20 cellular contexts compared by ENCODE assay signal in genomic region chr4:111792592-111792991, GRCh38.
DNase-seq lines count a peak whose midpoint lies in the region; ATAC-seq and TF ChIP-seq lines count a peak whose summit lies in the region.
"Had no signal": no experiment of that assay in that cellular context is flagged by ENCODE, and none has a peak within 500 bp of the region (broad histone marks: within the 10 kb centered on the region; RNA-seq: fewer than 3 reads in every experiment).

No MANE protein-coding gene starts in this region.

- H3K27ac ChIP-seq in A673 (ENCODE audit: low read depth, low read length, poor library complexity, severe bottlenecking) (peak overlapping the region; percentile 52), HEK293 (ENCODE audit: extremely low read depth, low read depth, low read length) (no peak overlapping the region), adrenal gland (no peak overlapping the region)
- H3K27ac ChIP-seq: BLaER1 treated with 17β-estradiol and CSF1 and Interleukin-3, amounts not matched to agents 10 nM and 100 nM had no signal

- no peak for TF ChIP-seq POLR2A in adrenal gland (IDR thresholded peaks at IDR 0.05)

- POLR2A ChIA-PET in A673 (lab: Charles Lee; ENCODE audit: low non-redundant PET) (no interaction called here), HEK293 (lab: Yijun Ruan, JAX) (no interaction called here)

- no peak for TF ChIP-seq CTCF in A673 (conservative IDR thresholded peaks at IDR 0.05; ENCODE audit: low read depth, low read length)
- TF ChIP-seq CTCF in HEK293 (tag by site-specific recombination; IDR thresholded peaks at IDR 0.05), result no peak
- no peak for TF ChIP-seq CTCF in mucosa of descending colon (IDR thresholded peaks at IDR 0.05)
- no peak for TF ChIP-seq CTCF in adrenal gland (IDR thresholded peaks at IDR 0.05)

- H3K9me3 ChIP-seq in A673 (ENCODE audit: low read depth, low read length, poor library complexity, severe bottlenecking) (no peaks in the 10 kb centered on the region), HEK293 (ENCODE audit: control insufficient read depth, insufficient read depth, low read depth, low read length) (no peaks in the 10 kb centered on the region), mucosa of descending colon (no peaks in the 10 kb centered on the region), adrenal gland (replicated peaks in 1 of 3) (no peaks in the 10 kb centered on the region)
- H3K9me3 ChIP-seq: BLaER1 treated with 17β-estradiol and CSF1 and Interleukin-3, amounts not matched to agents 10 nM and 100 nM; MG63 had no signal

- no peak for DNase-seq in A673 (ENCODE audit: low spot score)
- DNase-seq in NCI-H69 (lab: John Stamatoyannopoulos, UW), result peak; percentile 16
- peak; percentile 74 for DNase-seq in islet precursor cell
- DNase-seq in mucosa of descending colon, result no peak
- no peak for DNase-seq in adrenal gland
- DNase-seq in DMS153 treated with DMSO at 0.1 percent for 48 hours (lab: John Stamatoyannopoulos, UW; ENCODE audit: unreplicated experiment), result no peak
- DNase-seq: DND-41, H9, Kasumi-1, MG63, NCI-H1092 treated with DMSO at 0.1 percent for 48 hours, NCI-H1694, NCI-H2081 treated with DMSO at 0.1 percent for 48 hours, NCI-H748 treated with DMSO at 0.1 percent for 48 hours, SHP77, T-helper 1 cell had no signal

- 30 to 60% (median 47%) methylated on average over 1 of the region's 1 CpG for WGBS in adrenal gland, 4 donors

- H3K36me3 ChIP-seq in A673 (ENCODE audit: insufficient read depth, low read length, poor library complexity, severe bottlenecking) (no peaks in the 10 kb centered on the region), HEK293 (ENCODE audit: control insufficient read depth in 2 of 2, insufficient read depth in 1 of 2, low read length in 2 of 2) (no peaks in the 10 kb centered on the region), mucosa of descending colon (ENCODE audit: low read depth) (no peaks in the 10 kb centered on the region), adrenal gland (replicated peaks in 1 of 2) (no peaks in the 10 kb centered on the region)
- H3K36me3 ChIP-seq: BLaER1 treated with 17β-estradiol and CSF1 and Interleukin-3, amounts not matched to agents 10 nM and 100 nM; MG63 had no signal

- ATAC-seq in mucosa of descending colon (no peak), GM18520 (IDR thresholded peaks at IDR 0.05; ENCODE audit: unreplicated experiment) (no peak)
- ATAC-seq: SK-N-SH treated with all-trans-retinoic acid at 6 μM for 48 hours had no signal

- H3K4me3 ChIP-seq in A673 (ENCODE audit: low read depth, low read length, poor library complexity, severe bottlenecking), result no peak overlapping the region
- no peak overlapping the region for H3K4me3 ChIP-seq in HEK293 (ENCODE audit: low read depth, low read length)
- H3K4me3 ChIP-seq in mucosa of descending colon, result no peak overlapping the region
- H3K4me3 ChIP-seq in adrenal gland, result no peak overlapping the region
- H3K4me3 ChIP-seq: BLaER1 treated with 17β-estradiol and CSF1 and Interleukin-3, amounts not matched to agents 10 nM and 100 nM; MG63 had no signal

- intact Hi-C loops in A673 (cut with micrococcal nuclease; ENCODE audit: unreplicated experiment) (no loop called here), mucosa of descending colon (cut with DNase I, micrococcal nuclease) (no loop called here), adrenal gland (cut with DNase I) (no loop called here)

- H3K27me3 ChIP-seq in A673 (replicated peaks; ENCODE audit: insufficient read depth, low read depth, low read length, poor library complexity) (no peaks in the 10 kb centered on the region), adrenal gland (no peaks in the 10 kb centered on the region)
- H3K27me3 ChIP-seq: BLaER1 treated with 17β-estradiol and CSF1 and Interleukin-3, amounts not matched to agents 10 nM and 100 nM; MG63 had no signal

- BruUV-seq in A673 (replicated peaks; lab: Mats Ljungman, UMichigan), result no TSS peak

- CTCF ChIA-PET in A673 (lab: Charles Lee) (no interaction called here), HEK293 (lab: Yijun Ruan, JAX) (interaction anchor here (1.2 kb wide), 1 partner anchor 59 kb away, joined by 4 read pairs; no protein-coding TSS in a partner anchor)

- peaks cover 50% of the 10 kb centered on the region for H3K4me1 ChIP-seq in A673 (ENCODE audit: insufficient read depth, low read length, poor library complexity, severe bottlenecking)
- peaks cover 3% of the 10 kb centered on the region; the same call in 1 of the 2 replicates for H3K4me1 ChIP-seq in HEK293 (ENCODE audit: control insufficient read depth, insufficient read depth, low read length)
- H3K4me1 ChIP-seq in mucosa of descending colon (ENCODE audit: low read depth), result peaks cover 5% of the 10 kb centered on the region
- H3K4me1 ChIP-seq in adrenal gland (replicated peaks in 1 of 2), result no peaks in the 10 kb centered on the region
- H3K4me1 ChIP-seq: BLaER1 treated with 17β-estradiol and CSF1 and Interleukin-3, amounts not matched to agents 10 nM and 100 nM had no signal

TF ChIP-seq in HEK293, 187 proteins besides CTCF, POLR2A, EP300 and RAD21 (continues in another document):
- TF ChIP-seq TCF7L2 (IDR thresholded peaks at IDR 0.05; ENCODE audit: borderline replicate concordance, low read depth, low read length) (peak; percentile 60; the same call in 1 of the 2 replicates), ZFP3 (tag by site-specific recombination; IDR thresholded peaks at IDR 0.05; ENCODE audit: low read depth) (no peak), ZNF350 (tag by site-specific recombination; IDR thresholded peaks at IDR 0.05) (no peak), ZSCAN30 (tag by site-specific recombination; IDR thresholded peaks at IDR 0.05) (no peak), ZNF560 (tag by site-specific recombination; IDR thresholded peaks at IDR 0.05; ENCODE audit: borderline replicate concordance) (no peak), PRDM6 (tag by site-specific recombination; IDR thresholded peaks at IDR 0.05) (peak; percentile 37; the same call in 1 of the 2 replicates), ZNF335 (tag by site-specific recombination; conservative IDR thresholded peaks at IDR 0.05) (no peak), BCL6B (tag by site-specific recombination; IDR thresholded peaks at IDR 0.05) (no peak), ZNF114 (tag by site-specific recombination; IDR thresholded peaks at IDR 0.05) (no peak), ZNF223 (tag by site-specific recombination; IDR thresholded peaks at IDR 0.05) (no peak), ZSCAN4 (tag by site-specific recombination; IDR thresholded peaks at IDR 0.05) (no peak), ZNF341 (tag by site-specific recombination; IDR thresholded peaks at IDR 0.05; ENCODE audit: low read depth) (peak; percentile 60), TRIM28 (IDR thresholded peaks at IDR 0.05; ENCODE audit: borderline replicate concordance, low read length) (peak; percentile 51; the same call in 1 of the 2 replicates), ZNF266 (tag by site-specific recombination; IDR thresholded peaks at IDR 0.05; ENCODE audit: low read depth) (no peak), PRDM4 (tag by site-specific recombination; IDR thresholded peaks at IDR 0.05) (no peak)

Comparison
In these comparisons a context has a peak if more than half of its experiments do, and no peak if none do; other contexts are left out.
1. DNase-seq: peak in NCI-H69 (single experiment) and islet precursor cell (single experiment); none in A673 (single experiment), mucosa of descending colon (0 of 3), adrenal gland (0 of 7) and DMS153 treated with DMSO at 0.1 percent for 48 hours (single experiment).